1 cellular context compared by ENCODE assay signal in the genomic region with DNA sequence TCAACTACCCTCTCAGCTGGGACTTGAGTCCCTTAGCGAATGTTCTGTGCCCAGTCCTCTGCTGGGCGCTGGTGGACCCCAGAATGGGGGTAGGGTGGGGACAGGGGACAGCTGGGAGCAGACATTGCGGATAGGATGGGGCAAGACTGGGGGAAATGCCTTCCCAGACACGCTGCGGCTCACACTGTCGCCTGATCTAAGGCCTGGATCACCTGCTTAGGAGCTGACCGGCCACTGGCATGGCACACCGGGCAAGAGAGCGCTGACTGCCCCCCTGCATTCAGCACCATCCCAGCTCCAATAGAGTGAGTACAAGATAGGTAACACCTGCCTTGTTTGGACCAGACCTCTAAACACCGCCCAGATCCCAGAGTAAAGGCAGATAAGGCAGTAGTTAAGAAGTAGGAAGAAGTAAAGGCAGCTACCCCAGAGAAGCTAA.
TF ChIP-seq lines count a peak whose summit lies in the region.

No MANE protein-coding gene starts in this region.

TF ChIP-seq in HCT116, 20 proteins besides CTCF, POLR2A, EP300 and RAD21 (continued from another document):
- TF ChIP-seq REST (IDR thresholded peaks at IDR 0.05; ENCODE audit: low read depth): no peak
- no peak for TF ChIP-seq CBX3 (IDR thresholded peaks at IDR 0.05; ENCODE audit: low read depth)
- no peak for TF ChIP-seq SIN3A (IDR thresholded peaks at IDR 0.05; ENCODE audit: low read depth)
- TF ChIP-seq CEBPB (IDR thresholded peaks at IDR 0.05; ENCODE audit: low read depth): no peak
- TF ChIP-seq, protein P1, sequence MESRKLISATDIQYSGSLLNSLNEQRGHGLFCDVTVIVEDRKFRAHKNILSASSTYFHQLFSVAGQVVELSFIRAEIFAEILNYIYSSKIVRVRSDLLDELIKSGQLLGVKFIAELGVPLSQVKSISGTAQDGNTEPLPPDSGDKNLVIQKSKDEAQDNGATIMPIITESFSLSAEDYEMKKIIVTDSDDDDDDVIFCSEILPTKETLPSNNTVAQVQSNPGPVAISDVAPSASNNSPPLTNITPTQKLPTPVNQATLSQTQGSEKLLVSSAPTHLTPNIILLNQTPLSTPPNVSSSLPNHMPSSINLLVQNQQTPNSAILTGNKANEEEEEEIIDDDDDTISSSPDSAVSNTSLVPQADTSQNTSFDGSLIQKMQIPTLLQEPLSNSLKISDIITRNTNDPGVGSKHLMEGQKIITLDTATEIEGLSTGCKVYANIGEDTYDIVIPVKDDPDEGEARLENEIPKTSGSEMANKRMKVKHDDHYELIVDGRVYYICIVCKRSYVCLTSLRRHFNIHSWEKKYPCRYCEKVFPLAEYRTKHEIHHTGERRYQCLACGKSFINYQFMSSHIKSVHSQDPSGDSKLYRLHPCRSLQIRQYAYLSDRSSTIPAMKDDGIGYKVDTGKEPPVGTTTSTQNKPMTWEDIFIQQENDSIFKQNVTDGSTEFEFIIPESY (IDR thresholded peaks at IDR 0.05; ENCODE audit: extremely low read depth, insufficient replicate concordance, low read length): no peak
- no peak for TF ChIP-seq EGR1 (IDR thresholded peaks at IDR 0.05; ENCODE audit: low read depth)
- TF ChIP-seq ELF1 (IDR thresholded peaks at IDR 0.05; ENCODE audit: borderline replicate concordance, low read depth): no peak
- no peak for TF ChIP-seq EZH2 (IDR thresholded peaks at IDR 0.05)
- TF ChIP-seq SP1 (IDR thresholded peaks at IDR 0.05; ENCODE audit: low read depth): no peak
- TF ChIP-seq FOSL1 (IDR thresholded peaks at IDR 0.05; ENCODE audit: low read depth): no peak
- TF ChIP-seq ZNF274 (IDR thresholded peaks at IDR 0.05; ENCODE audit: low read depth, low read length): no peak
- no peak for TF ChIP-seq TCF7L2 (IDR thresholded peaks at IDR 0.05; ENCODE audit: borderline replicate concordance, extremely low read depth, insufficient read depth, insufficient read length)
- TF ChIP-seq SRF (IDR thresholded peaks at IDR 0.05; ENCODE audit: low read depth): no peak
- TF ChIP-seq EZH2phosphoT487 (IDR thresholded peaks at IDR 0.05; ENCODE audit: borderline replicate concordance): no peak
- no peak for TF ChIP-seq JUND (IDR thresholded peaks at IDR 0.05)
- no peak for TF ChIP-seq POLR2AphosphoS5 (IDR thresholded peaks at IDR 0.05; ENCODE audit: low read depth, low read length)
TF ChIP-seq in HCT116: peak in this region for 0.
